8 cellular contexts compared by ENCODE assay signal in the genomic region with DNA sequence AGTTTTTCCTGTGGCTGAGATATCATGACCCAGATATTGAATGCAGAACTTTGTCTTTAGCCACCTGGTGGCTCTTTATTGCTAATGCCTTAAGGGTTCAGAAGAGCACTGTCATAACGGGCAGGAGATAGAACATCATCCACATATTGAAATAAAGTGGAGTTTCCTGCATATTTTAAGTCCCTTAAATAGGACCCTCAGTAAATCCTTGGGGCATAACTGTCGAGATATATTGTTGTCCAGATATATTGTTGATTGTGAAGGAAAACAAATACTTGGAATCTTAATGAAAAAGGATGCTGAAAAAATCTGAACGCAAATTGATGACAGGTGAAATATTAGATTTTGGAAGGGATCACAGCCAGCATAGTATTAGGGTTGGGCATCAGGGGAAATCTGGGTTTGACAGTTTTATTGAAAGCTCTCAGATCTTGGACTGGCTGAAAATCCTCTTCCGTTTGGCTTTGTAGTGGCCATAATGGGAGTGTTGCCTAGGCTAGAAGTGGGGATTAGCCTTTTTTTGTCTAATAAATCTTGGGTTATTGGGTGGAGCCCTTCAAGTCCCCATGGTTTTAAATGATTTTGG. TPM values are rescaled to one million over a fixed set of nuclear protein-coding genes. Genes with fewer than 3 reads are reported as not detected.
DNase-seq lines count a peak whose midpoint lies in the region; ATAC-seq and TF ChIP-seq lines count a peak whose summit lies in the region.

No MANE protein-coding gene starts in this region.

- H3K9me3 ChIP-seq in sigmoid colon: no peaks in the 10 kb centered on the region

- 28 to 29% methylated on average over 4 of the region's 4 CpGs for WGBS in sigmoid colon, 2 donors

- H3K4me3 ChIP-seq in sigmoid colon: no peak overlapping the region

- ATAC-seq in GM18520 (IDR thresholded peaks at IDR 0.05; ENCODE audit: unreplicated experiment): peak; percentile 93
- ATAC-seq in HG03064 (IDR thresholded peaks at IDR 0.05; ENCODE audit: low read depth, unreplicated experiment): peak; percentile 84

- DNase-seq in AG20443 (ENCODE audit: low spot score) (peak; percentile 72), RWPE1 (ENCODE audit: low spot score) (peak; percentile 36), glomerular visceral epithelial cell (ENCODE audit: extremely low spot score) (peak; percentile 35), foreskin melanocyte (no peak), ecto neural progenitor cell (ENCODE audit: low spot score) (no peak), sigmoid colon (no peak)

- H3K27ac ChIP-seq in RWPE1 (no peak overlapping the region), sigmoid colon (no peak overlapping the region)

- TF ChIP-seq CTCF in RWPE1 (conservative IDR thresholded peaks at IDR 0.05; ENCODE audit: low read depth): peak; percentile 21; the same call in 1 of the 2 replicates
- peak in 1 of 4 experiments; percentile 24 for TF ChIP-seq CTCF in sigmoid colon (IDR thresholded peaks at IDR 0.05)

- CTCF ChIA-PET in RWPE1 (lab: Yijun Ruan, JAX): interaction anchor here (0.6 to 1.5 kb wide), 3 partner anchors 9 to 130 kb away, joined by 3 to 4 read pairs (median 3); no protein-coding TSS in a partner anchor

- POLR2A ChIA-PET in RWPE1 (lab: Yijun Ruan, JAX; ENCODE audit: low non-redundant PET): no interaction called here

- peaks cover 25 to 99% (median 50%) of the 10 kb centered on the region in 3 donors for H3K27me3 ChIP-seq in sigmoid colon

- TF ChIP-seq EP300 in sigmoid colon (IDR thresholded peaks at IDR 0.05): no peak

- peaks cover 0 to 6% (median 0%) of the 10 kb centered on the region in 4 donors for H3K4me1 ChIP-seq in sigmoid colon

- H3K36me3 ChIP-seq in sigmoid colon: no peaks in the 10 kb centered on the region

- intact Hi-C loops in sigmoid colon (cut with DNase I): no loop called here

- no peak for TF ChIP-seq POLR2A in sigmoid colon (IDR thresholded peaks at IDR 0.05)

RNA-seq across cellular contexts. Expression of gene ZDBF2, which starts 13.9 kb away (rescaled TPM):
- total RNA-seq in sigmoid colon: 10 to 100 TPM; 12.7 to 15.0 (median 14.0) TPM
- polyA plus RNA-seq in sigmoid colon: 1 to 10 TPM in 2 of 3 donors, under 1 TPM in 1; 0.23 to 1.4 (median 1.2) TPM

Comparison
In these comparisons a context has a peak if more than half of its experiments do, and no peak if none do; other contexts are left out.
1. DNase-seq: peak in AG20443 (single experiment), RWPE1 (single experiment) and glomerular visceral epithelial cell (single experiment); none in foreskin melanocyte (single experiment), ecto neural progenitor cell (single experiment) and sigmoid colon (single experiment).